Comparison of ENCODE assay signal across 1 cellular context in the genomic region with DNA sequence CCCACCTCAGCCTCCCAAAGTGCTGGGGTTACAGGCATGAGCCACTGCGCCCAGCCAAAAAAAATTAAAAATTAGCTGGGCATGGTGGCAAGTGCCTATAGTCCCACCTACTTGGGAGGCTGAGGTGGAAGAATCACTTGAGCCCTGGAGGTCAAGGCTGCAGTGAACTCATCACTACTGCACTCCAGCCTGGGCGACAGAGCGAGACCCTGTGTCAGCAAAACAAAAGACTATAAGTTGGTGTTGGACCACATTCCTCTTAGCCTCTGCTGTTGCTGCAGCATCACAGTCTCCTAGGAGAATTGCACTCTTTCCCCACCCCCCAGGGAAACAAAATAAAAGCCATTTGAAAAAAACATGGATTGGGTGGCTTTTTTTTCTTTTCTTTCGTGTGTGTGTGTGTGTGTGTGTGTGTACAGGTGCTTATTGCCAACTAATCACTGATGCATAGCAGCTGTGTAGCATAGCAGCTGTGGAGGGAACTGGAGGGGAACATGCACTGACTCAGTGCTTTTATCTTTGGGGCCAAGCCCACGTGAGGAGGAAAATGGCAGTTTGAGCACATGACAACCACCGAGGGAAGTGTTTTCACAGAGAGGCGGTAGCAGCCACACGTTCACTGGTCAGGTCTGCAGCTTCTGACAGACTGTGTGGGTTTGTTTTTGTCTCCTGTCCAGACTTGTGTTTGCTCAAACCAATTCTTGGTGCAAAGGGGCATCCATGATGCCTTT.
TF ChIP-seq lines count a peak whose summit lies in the region.

No MANE protein-coding gene starts in this region.

TF ChIP-seq in K562, 482 proteins besides CTCF, POLR2A, EP300 and RAD21 (continued from another document and continues in another):
- TF ChIP-seq, protein P1, sequence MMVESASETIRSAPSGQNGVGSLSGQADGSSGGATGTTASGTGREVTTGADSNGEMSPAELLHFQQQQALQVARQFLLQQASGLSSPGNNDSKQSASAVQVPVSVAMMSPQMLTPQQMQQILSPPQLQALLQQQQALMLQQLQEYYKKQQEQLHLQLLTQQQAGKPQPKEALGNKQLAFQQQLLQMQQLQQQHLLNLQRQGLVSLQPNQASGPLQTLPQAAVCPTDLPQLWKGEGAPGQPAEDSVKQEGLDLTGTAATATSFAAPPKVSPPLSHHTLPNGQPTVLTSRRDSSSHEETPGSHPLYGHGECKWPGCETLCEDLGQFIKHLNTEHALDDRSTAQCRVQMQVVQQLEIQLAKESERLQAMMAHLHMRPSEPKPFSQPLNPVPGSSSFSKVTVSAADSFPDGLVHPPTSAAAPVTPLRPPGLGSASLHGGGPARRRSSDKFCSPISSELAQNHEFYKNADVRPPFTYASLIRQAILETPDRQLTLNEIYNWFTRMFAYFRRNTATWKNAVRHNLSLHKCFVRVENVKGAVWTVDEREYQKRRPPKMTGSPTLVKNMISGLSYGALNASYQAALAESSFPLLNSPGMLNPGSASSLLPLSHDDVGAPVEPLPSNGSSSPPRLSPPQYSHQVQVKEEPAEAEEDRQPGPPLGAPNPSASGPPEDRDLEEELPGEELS (CRISPR knock-in tag; IDR thresholded peaks at IDR 0.05; ENCODE audit: borderline replicate concordance) = no peak
- TF ChIP-seq CBX2 (IDR thresholded peaks at IDR 0.05; ENCODE audit: insufficient read depth, low read length, poor library complexity, severe bottlenecking) = no peak
- TF ChIP-seq ZNF239 (CRISPR knock-in tag; IDR thresholded peaks at IDR 0.05) = peak; percentile 52
- peak; percentile 84 for TF ChIP-seq ZNF311 (CRISPR knock-in tag; IDR thresholded peaks at IDR 0.05)
- no peak for TF ChIP-seq MAFF (IDR thresholded peaks at IDR 0.05; ENCODE audit: low read length)
- no peak for TF ChIP-seq ARHGAP35 (IDR thresholded peaks at IDR 0.05; ENCODE audit: partially characterized antibody)
- TF ChIP-seq ZBTB40 (IDR thresholded peaks at IDR 0.05) = no peak
- TF ChIP-seq ZBTB40 (CRISPR knock-in tag; IDR thresholded peaks at IDR 0.05) = no peak
- no peak for TF ChIP-seq ELF2 (CRISPR knock-in tag; IDR thresholded peaks at IDR 0.05)
- no peak for TF ChIP-seq NFE2L1 (tag; IDR thresholded peaks at IDR 0.05; ENCODE audit: borderline replicate concordance, low read depth)
- no peak for TF ChIP-seq ZNF280B (CRISPR knock-in tag; IDR thresholded peaks at IDR 0.05)
- TF ChIP-seq NR2C1 (IDR thresholded peaks at IDR 0.05) = no peak
- TF ChIP-seq NR2C1 (tag; IDR thresholded peaks at IDR 0.05) = peak; percentile 52; the same call in 1 of the 2 replicates
- no peak for TF ChIP-seq TCF3 (CRISPR knock-in tag; IDR thresholded peaks at IDR 0.05)
- TF ChIP-seq ZNF277 (CRISPR knock-in tag; IDR thresholded peaks at IDR 0.05; ENCODE audit: borderline replicate concordance) = no peak
- TF ChIP-seq GTF2E2 (tag; IDR thresholded peaks at IDR 0.05) = no peak
- peak; percentile 49; the same call in 1 of the 2 replicates for TF ChIP-seq MYC (IDR thresholded peaks at IDR 0.05; ENCODE audit: low read depth, low read length)
- TF ChIP-seq MYC (CRISPR knock-in tag; IDR thresholded peaks at IDR 0.05; ENCODE audit: borderline replicate concordance, low read depth) = no peak
- no peak for TF ChIP-seq SAFB (IDR thresholded peaks at IDR 0.05; ENCODE audit: borderline replicate concordance, low read depth, low read length)
- no peak for TF ChIP-seq ZNF3 (CRISPR knock-in tag; IDR thresholded peaks at IDR 0.05)
- TF ChIP-seq ZKSCAN1 (IDR thresholded peaks at IDR 0.05; ENCODE audit: low read depth, low read length) = 0 out of 2 replicates have a peak, but pooled peaks have one; percentile 32
- TF ChIP-seq, protein P2, sequence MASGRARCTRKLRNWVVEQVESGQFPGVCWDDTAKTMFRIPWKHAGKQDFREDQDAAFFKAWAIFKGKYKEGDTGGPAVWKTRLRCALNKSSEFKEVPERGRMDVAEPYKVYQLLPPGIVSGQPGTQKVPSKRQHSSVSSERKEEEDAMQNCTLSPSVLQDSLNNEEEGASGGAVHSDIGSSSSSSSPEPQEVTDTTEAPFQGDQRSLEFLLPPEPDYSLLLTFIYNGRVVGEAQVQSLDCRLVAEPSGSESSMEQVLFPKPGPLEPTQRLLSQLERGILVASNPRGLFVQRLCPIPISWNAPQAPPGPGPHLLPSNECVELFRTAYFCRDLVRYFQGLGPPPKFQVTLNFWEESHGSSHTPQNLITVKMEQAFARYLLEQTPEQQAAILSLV (tag; IDR thresholded peaks at IDR 0.05) = peak; percentile 24; the same call in 1 of the 2 replicates
- no peak for TF ChIP-seq EZH2 (IDR thresholded peaks at IDR 0.05; ENCODE audit: borderline replicate concordance, low read depth, low read length)
- no peak for TF ChIP-seq POLR2H (tag; IDR thresholded peaks at IDR 0.05; ENCODE audit: low read depth)
- TF ChIP-seq JUN (IDR thresholded peaks at IDR 0.05; ENCODE audit: borderline replicate concordance, low read depth, low read length) = 0 out of 2 replicates have a peak, but pooled peaks have one; percentile 10
- TF ChIP-seq JUN (CRISPR knock-in tag; IDR thresholded peaks at IDR 0.05; ENCODE audit: borderline replicate concordance) = no peak
- TF ChIP-seq XRCC3 (IDR thresholded peaks at IDR 0.05) = no peak
- TF ChIP-seq ZNF197 (CRISPR knock-in tag; IDR thresholded peaks at IDR 0.05; ENCODE audit: low read depth) = no peak
- TF ChIP-seq DPF2 (IDR thresholded peaks at IDR 0.05) = peak; percentile 37; the same call in 1 of the 2 replicates
- no peak for TF ChIP-seq CBX3 (IDR thresholded peaks at IDR 0.05; ENCODE audit: borderline replicate concordance in 1 of 2, low read length in 2 of 2)
- TF ChIP-seq IRF2 (CRISPR knock-in tag; IDR thresholded peaks at IDR 0.05) = no peak
- no peak for TF ChIP-seq KDM4B (IDR thresholded peaks at IDR 0.05; ENCODE audit: borderline replicate concordance in 2 of 2, low read depth in 1 of 2)
- TF ChIP-seq, protein P3, sequence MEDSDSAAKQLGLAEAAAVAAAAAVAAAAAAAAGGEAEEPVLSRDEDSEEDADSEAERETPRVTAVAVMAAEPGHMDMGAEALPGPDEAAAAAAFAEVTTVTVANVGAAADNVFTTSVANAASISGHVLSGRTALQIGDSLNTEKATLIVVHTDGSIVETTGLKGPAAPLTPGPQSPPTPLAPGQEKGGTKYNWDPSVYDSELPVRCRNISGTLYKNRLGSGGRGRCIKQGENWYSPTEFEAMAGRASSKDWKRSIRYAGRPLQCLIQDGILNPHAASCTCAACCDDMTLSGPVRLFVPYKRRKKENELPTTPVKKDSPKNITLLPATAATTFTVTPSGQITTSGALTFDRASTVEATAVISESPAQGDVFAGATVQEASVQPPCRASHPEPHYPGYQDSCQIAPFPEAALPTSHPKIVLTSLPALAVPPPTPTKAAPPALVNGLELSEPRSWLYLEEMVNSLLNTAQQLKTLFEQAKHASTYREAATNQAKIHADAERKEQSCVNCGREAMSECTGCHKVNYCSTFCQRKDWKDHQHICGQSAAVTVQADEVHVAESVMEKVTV (CRISPR knock-in tag; IDR thresholded peaks at IDR 0.05) = 0 out of 2 replicates have a peak, but pooled peaks have one; percentile 23
- TF ChIP-seq SMARCA5 (IDR thresholded peaks at IDR 0.05) = no peak
- TF ChIP-seq NFRKB (IDR thresholded peaks at IDR 0.05; ENCODE audit: low read depth) = no peak
- no peak for TF ChIP-seq CHD1 (IDR thresholded peaks at IDR 0.05; ENCODE audit: low read length)
- TF ChIP-seq PPARD (CRISPR knock-in tag; IDR thresholded peaks at IDR 0.05) = no peak
- TF ChIP-seq TRIM28 (IDR thresholded peaks at IDR 0.05) = no peak
- TF ChIP-seq CREB1 (IDR thresholded peaks at IDR 0.05) = no peak
- TF ChIP-seq CREB1 (CRISPR knock-in tag; IDR thresholded peaks at IDR 0.05) = no peak
- TF ChIP-seq, protein P4, sequence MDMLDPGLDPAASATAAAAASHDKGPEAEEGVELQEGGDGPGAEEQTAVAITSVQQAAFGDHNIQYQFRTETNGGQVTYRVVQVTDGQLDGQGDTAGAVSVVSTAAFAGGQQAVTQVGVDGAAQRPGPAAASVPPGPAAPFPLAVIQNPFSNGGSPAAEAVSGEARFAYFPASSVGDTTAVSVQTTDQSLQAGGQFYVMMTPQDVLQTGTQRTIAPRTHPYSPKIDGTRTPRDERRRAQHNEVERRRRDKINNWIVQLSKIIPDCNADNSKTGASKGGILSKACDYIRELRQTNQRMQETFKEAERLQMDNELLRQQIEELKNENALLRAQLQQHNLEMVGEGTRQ (CRISPR knock-in tag; IDR thresholded peaks at IDR 0.05) = peak; percentile 84
- TF ChIP-seq SETDB1 (IDR thresholded peaks at IDR 0.05; ENCODE audit: low read length) = no peak
- TF ChIP-seq ZC3H4 (CRISPR knock-in tag; IDR thresholded peaks at IDR 0.05; ENCODE audit: borderline replicate concordance) = no peak
